ENCODE assay signal across 8 cellular contexts in genomic region chr7:151057038-151057736, GRCh38. TPM values are rescaled to one million over a fixed set of nuclear protein-coding genes. Genes with fewer than 3 reads are reported as not detected.
DNase-seq lines count a peak whose midpoint lies in the region; ATAC-seq, FAIRE-seq and TF ChIP-seq lines count a peak whose summit lies in the region.

No MANE protein-coding gene starts in this region.

- peaks cover 15% of the 10 kb centered on the region for H3K4me1 ChIP-seq in iPS DF 6.9 (ENCODE audit: control insufficient read depth, insufficient read depth, low read length)
- H3K4me1 ChIP-seq in stomach: peaks cover 39 to 50% (median 44%) of the 10 kb centered on the region in 4 donors

- DNase-seq in AG08396 (ENCODE audit: low spot score) (peak; percentile 62), GM19239 (ENCODE audit: insufficient read length, low spot score) (peak; percentile 65), activated B cell treated with CpG ODN at 0.5 μM for 24 hours (no peak), iPS DF 6.9 (ENCODE audit: low read depth, low spot score) (no peak), stomach (no peak), NCI-H510A (lab: John Stamatoyannopoulos, UW) (no peak), GM20000 (ENCODE audit: low spot score) (no peak)

- no peaks in the 10 kb centered on the region for H3K9me3 ChIP-seq in iPS DF 6.9 (ENCODE audit: control insufficient read depth, insufficient read depth, low read length)
- no peaks in the 10 kb centered on the region for H3K9me3 ChIP-seq in stomach

- CTCF ChIA-PET in activated B cell treated with CpG ODN at 0.5 μM for 24 hours (lab: Charles Lee): no interaction called here

- intact Hi-C loops in activated B cell treated with CpG ODN at 0.5 μM for 24 hours (cut with micrococcal nuclease) (loop anchor here (10.0 kb wide), 2 partner anchors 288 to 1222 kb away; partner anchors contain the start of genes NUB1 and ZNF862), stomach (cut with DNase I; ENCODE audit: low total_unique reads) (no loop called here)

- H3K27ac Mint-ChIP-seq in activated B cell treated with CpG ODN at 0.5 μM for 24 hours: no peak overlapping the region

- no peaks in the 10 kb centered on the region for H3K9me3 Mint-ChIP-seq in activated B cell treated with CpG ODN at 0.5 μM for 24 hours

- no peaks in the 10 kb centered on the region; the same call in 1 of the 2 replicates for H3K27me3 ChIP-seq in iPS DF 6.9 (ENCODE audit: control insufficient read depth, insufficient read depth, low read length)
- peaks cover 0 to 3% (median 0%) of the 10 kb centered on the region in 3 donors for H3K27me3 ChIP-seq in stomach

- POLR2A ChIA-PET in activated B cell treated with CpG ODN at 0.5 μM for 24 hours (lab: Charles Lee): interaction anchor here (0.5 kb wide), 1 partner anchor 19 kb away, joined by 3 read pairs; no protein-coding TSS in a partner anchor

- no CpG with 5 or more reads among the region's 26 CpGs for WGBS in iPS DF 6.9 (ENCODE audit: insufficient coverage, insufficient read length)
- WGBS in stomach, 5 donors: 4 to 8% (median 5%) methylated on average over 20 to 26 of the region's 26 CpGs

- H3K4me1 Mint-ChIP-seq in activated B cell treated with CpG ODN at 0.5 μM for 24 hours: peaks cover 39% of the 10 kb centered on the region

- no peaks in the 10 kb centered on the region for H3K36me3 ChIP-seq in iPS DF 6.9 (ENCODE audit: control insufficient read depth, insufficient read depth, low read length)
- H3K36me3 ChIP-seq in stomach: peaks cover 2 to 23% (median 13%) of the 10 kb centered on the region in 4 donors

- ATAC-seq in HG03159 (IDR thresholded peaks at IDR 0.05; ENCODE audit: unreplicated experiment) (peak; percentile 8), activated B cell treated with CpG ODN at 0.5 μM for 24 hours (ENCODE audit: low read depth) (peak; percentile 1)

- no peak for TF ChIP-seq EP300 in stomach (IDR thresholded peaks at IDR 0.05)

- peaks cover 4% of the 10 kb centered on the region for H3K27me3 Mint-ChIP-seq in activated B cell treated with CpG ODN at 0.5 μM for 24 hours

- TF ChIP-seq POLR2A in stomach (IDR thresholded peaks at IDR 0.05): no peak

- no peak for TF ChIP-seq CTCF in activated B cell treated with CpG ODN at 0.5 μM for 24 hours (IDR thresholded peaks at IDR 0.05)
- no peak for TF ChIP-seq CTCF in stomach (IDR thresholded peaks at IDR 0.05)
- TF ChIP-seq CTCF in GM20000 (IDR thresholded peaks at IDR 0.05; ENCODE audit: extremely low read depth, missing control alignments): no peak

- no peak overlapping the region for H3K27ac ChIP-seq in iPS DF 6.9 (ENCODE audit: low read length)
- peak overlapping the region in 3 of 5 donors; percentile 91 to 97 (median 94) for H3K27ac ChIP-seq in stomach

- H3K36me3 Mint-ChIP-seq in activated B cell treated with CpG ODN at 0.5 μM for 24 hours (ENCODE audit: low read depth): peaks cover 7% of the 10 kb centered on the region

- H3K4me3 Mint-ChIP-seq in activated B cell treated with CpG ODN at 0.5 μM for 24 hours: peak overlapping the region; percentile 92

- H3K4me3 ChIP-seq in iPS DF 6.9 (ENCODE audit: low read length): peak overlapping the region; percentile 78; the same call in 1 of the 2 replicates
- H3K4me3 ChIP-seq in stomach: peak overlapping the region; percentile 69 to 94 (median 82)

- no peak for FAIRE-seq in GM19239 (lab: Jason Lieb, UNC)

RNA-seq across cellular contexts. Expression of gene CDK5, which starts 0.5 kb away (rescaled TPM):
- total RNA-seq in activated B cell treated with CpG ODN at 0.5 μM for 24 hours (7.5 and 8.1 TPM in 2 replicates), stomach (10 to 100 TPM in 2 of 5 donors, 1 to 10 TPM in 1, under 1 TPM in 1, not detected in 1; 0.87 to 46.1 (median 11.0) TPM)
- 10 to 100 TPM in 2 of 3 donors, 1 to 10 TPM in 1; 8.3 to 13.3 (median 11.8) TPM for polyA plus RNA-seq in stomach

RNA-seq across cellular contexts. Expression of gene SLC4A2, which starts 2.2 kb away (rescaled TPM):
- total RNA-seq in activated B cell treated with CpG ODN at 0.5 μM for 24 hours (69.1 and 72.5 TPM in 2 replicates), stomach (100 to 1,000 TPM in 4 of 5 donors, 10 to 100 TPM in 1; 65.9 to 296 (median 128) TPM)
- 100 to 1,000 TPM; 121 to 157 (median 124) TPM for polyA plus RNA-seq in stomach

RNA-seq across cellular contexts. Expression of gene ASIC3, which starts 8.9 kb away (rescaled TPM):
- total RNA-seq in activated B cell treated with CpG ODN at 0.5 μM for 24 hours (1.2 TPM in 2 replicates), stomach (10 to 100 TPM in 2 of 5 donors, under 1 TPM in 3; 0.29 to 25.9 (median 0.43) TPM)
- polyA plus RNA-seq in stomach: 1 to 10 TPM; 2.7 to 4.7 (median 3.7) TPM

RNA-seq across cellular contexts. Expression of gene FASTK, which starts 23.4 kb away (rescaled TPM):
- 97.6 and 103 TPM in 2 replicates for total RNA-seq in activated B cell treated with CpG ODN at 0.5 μM for 24 hours
- total RNA-seq in stomach: 100 to 1,000 TPM in 3 of 5 donors, 10 to 100 TPM in 2; 40.0 to 415 (median 116) TPM
- polyA plus RNA-seq in stomach: 100 to 1,000 TPM in 2 of 3 donors, 10 to 100 TPM in 1; 70.3 to 149 (median 129) TPM

RNA-seq across cellular contexts. Expression of gene TMUB1, which starts 26.1 kb away (rescaled TPM):
- total RNA-seq in activated B cell treated with CpG ODN at 0.5 μM for 24 hours (40.5 and 43.5 TPM in 2 replicates), stomach (10 to 100 TPM; 12.7 to 78.2 (median 42.9) TPM)
- 10 to 100 TPM; 69.6 to 86.8 (median 72.4) TPM for polyA plus RNA-seq in stomach

Comparison
In these comparisons a context has a peak if more than half of its experiments do, and no peak if none do; other contexts are left out.
1. DNase-seq: peak in AG08396 (single experiment) and GM19239 (single experiment); none in activated B cell treated with CpG ODN at 0.5 μM for 24 hours (single experiment), iPS DF 6.9 (single experiment), stomach (single experiment), NCI-H510A (single experiment) and GM20000 (single experiment).